12 cellular contexts compared by ENCODE assay signal in the genomic region with DNA sequence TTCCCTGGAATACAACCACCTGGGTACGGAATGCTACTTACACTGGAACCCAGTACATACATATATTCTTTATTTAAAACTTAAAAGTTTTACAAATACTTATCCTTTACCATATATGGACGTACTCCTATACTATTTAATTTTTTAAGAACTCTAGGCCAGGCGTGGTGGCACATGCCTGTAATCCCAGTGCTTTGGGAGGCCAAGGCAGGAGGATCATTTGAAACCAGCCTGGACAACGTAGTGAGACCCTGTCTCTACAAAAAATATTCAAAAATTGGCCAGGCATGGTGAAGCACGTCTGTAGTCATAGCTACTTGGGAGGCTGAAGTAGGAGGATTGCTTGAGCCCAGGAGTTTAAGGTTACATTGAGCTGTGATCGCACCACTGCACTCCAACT. TPM values are rescaled to one million over a fixed set of nuclear protein-coding genes. Genes with fewer than 3 reads are reported as not detected.
DNase-seq lines count a peak whose midpoint lies in the region; ATAC-seq and TF ChIP-seq lines count a peak whose summit lies in the region.
"Had no signal": no experiment of that assay in that cellular context is flagged by ENCODE, and none has a peak within 500 bp of the region (broad histone marks: within the 10 kb centered on the region; RNA-seq: fewer than 3 reads in every experiment).

No MANE protein-coding gene starts in this region.

- TF ChIP-seq CTCF in left ventricle myocardium inferior (IDR thresholded peaks at IDR 0.05; ENCODE audit: borderline replicate concordance) (no peak), right atrium auricular region (IDR thresholded peaks at IDR 0.05) (no peak), type B pancreatic cell (conservative IDR thresholded peaks at IDR 0.05) (no peak)

- no peaks in the 10 kb centered on the region for H3K27me3 ChIP-seq in left ventricle myocardium inferior (ENCODE audit: low read depth)
- H3K27me3 ChIP-seq in right atrium auricular region = no peaks in the 10 kb centered on the region
- H3K27me3 ChIP-seq in iPS-20b (ENCODE audit: insufficient read depth, low read length) = no peaks in the 10 kb centered on the region

- H3K4me1 Mint-ChIP-seq in type B pancreatic cell (ENCODE audit: unreplicated experiment) = peaks cover 24% of the 10 kb centered on the region

- H3K4me3 ChIP-seq in left ventricle myocardium inferior (peak overlapping the region; percentile 87), right atrium auricular region (no peak overlapping the region), SK-N-MC (peak overlapping the region; percentile 100), iPS-20b (ENCODE audit: low read length) (peak overlapping the region; percentile 82; the same call in 1 of the 2 replicates)

- H3K9ac ChIP-seq in SK-N-MC (ENCODE audit: insufficient read length) (peak overlapping the region; percentile 23), iPS-20b (ENCODE audit: low read depth, low read length) (no peak overlapping the region)

- no peak for ATAC-seq in GM21526 (IDR thresholded peaks at IDR 0.05; ENCODE audit: low FRiP score, unreplicated experiment)

- H3K27ac ChIP-seq in left ventricle myocardium inferior (replicated peaks) (no peak overlapping the region), right atrium auricular region (no peak overlapping the region), SK-N-MC (no peak overlapping the region), iPS-20b (ENCODE audit: low read length) (no peak overlapping the region)

- intact Hi-C loops in left ventricle myocardium inferior (cut with micrococcal nuclease) = no loop called here

- no peak overlapping the region for H3K27ac Mint-ChIP-seq in type B pancreatic cell

- peak overlapping the region; percentile 87 for H3K4me3 Mint-ChIP-seq in type B pancreatic cell

- DNase-seq in left ventricle myocardium inferior (no peak), right atrium auricular region (ENCODE audit: low spot score) (no peak), SK-N-MC (ENCODE audit: low read depth, low spot score) (no peak), type B pancreatic cell (ENCODE audit: extremely low spot score, unreplicated experiment) (no peak), NCI-H446 treated with DMSO at 0.1 percent for 48 hours (lab: John Stamatoyannopoulos, UW) (no peak), ecto neural progenitor cell (ENCODE audit: low spot score) (no peak)
- DNase-seq: activated naive CD4-positive, alpha-beta T cell; AML-193; GDM1; MV-4-11 had no signal

- no peaks in the 10 kb centered on the region for H3K27me3 Mint-ChIP-seq in type B pancreatic cell

- H3K36me3 Mint-ChIP-seq in type B pancreatic cell = peaks cover 12% of the 10 kb centered on the region

- H3K9me3 Mint-ChIP-seq in type B pancreatic cell = no peaks in the 10 kb centered on the region

- H3K4me1 ChIP-seq in left ventricle myocardium inferior (peaks cover 33% of the 10 kb centered on the region), right atrium auricular region (peaks cover 0 to 22% of the 10 kb centered on the region in 2 donors), iPS-20b (ENCODE audit: insufficient read depth, low read length) (peaks cover 4% of the 10 kb centered on the region)

- H3K9me3 ChIP-seq in left ventricle myocardium inferior (replicated peaks) (no peaks in the 10 kb centered on the region), right atrium auricular region (no peaks in the 10 kb centered on the region), SK-N-MC (ENCODE audit: low read depth, low read length) (no peaks in the 10 kb centered on the region), iPS-20b (ENCODE audit: insufficient read depth, low read depth, low read length) (no peaks in the 10 kb centered on the region)

- peaks cover 29% of the 10 kb centered on the region for H3K36me3 ChIP-seq in left ventricle myocardium inferior
- peaks cover 26% of the 10 kb centered on the region for H3K36me3 ChIP-seq in right atrium auricular region
- peaks cover 31% of the 10 kb centered on the region for H3K36me3 ChIP-seq in SK-N-MC (ENCODE audit: insufficient read depth, low read length)
- peaks cover 39% of the 10 kb centered on the region for H3K36me3 ChIP-seq in iPS-20b (ENCODE audit: insufficient read depth, low read depth, low read length)

RNA-seq across cellular contexts. Expression of a gene that starts 2.0 kb away (rescaled TPM):
- 35.7 TPM for total RNA-seq in left ventricle myocardium inferior
- total RNA-seq in right atrium auricular region = 10 to 100 TPM; 12.7 to 15.1 TPM
- total RNA-seq in type B pancreatic cell (ENCODE audit: low replicate concordance) = 49.0 and 59.7 TPM in 2 replicates

RNA-seq across cellular contexts. Expression of a gene that starts 19.8 kb away (rescaled TPM):
- total RNA-seq in left ventricle myocardium inferior = 1.6 TPM
- 1 to 10 TPM in 1 of 2 donors, under 1 TPM in 1; 0.37 to 1.1 TPM for total RNA-seq in right atrium auricular region
- 7.0 and 7.7 TPM in 2 replicates for total RNA-seq in type B pancreatic cell (ENCODE audit: low replicate concordance)

Comparison
In these comparisons a context has a peak if more than half of its experiments do, and no peak if none do; other contexts are left out.
1. H3K4me3 ChIP-seq: peak in left ventricle myocardium inferior (single experiment), SK-N-MC (single experiment) and iPS-20b (single experiment); none in right atrium auricular region (0 of 2).